1 cellular context compared by ENCODE assay signal in genomic region chr1:905811-906531, GRCh38.
TF ChIP-seq lines count a peak whose summit lies in the region.

No MANE protein-coding gene starts in this region.

TF ChIP-seq in K562, 482 proteins besides CTCF, POLR2A, EP300 and RAD21:
- no peak for TF ChIP-seq FIP1L1 (IDR thresholded peaks at IDR 0.05; ENCODE audit: low read depth, low read length, poor library complexity, severe bottlenecking)
- peak; percentile 86 for TF ChIP-seq NFIC (IDR thresholded peaks at IDR 0.05)
- 0 out of 2 replicates have a peak, but pooled peaks have one; percentile 72 for TF ChIP-seq ZNF282 (CRISPR knock-in tag; IDR thresholded peaks at IDR 0.05)
- no peak for TF ChIP-seq NBN (IDR thresholded peaks at IDR 0.05; ENCODE audit: low read depth)
- TF ChIP-seq, protein P1, sequence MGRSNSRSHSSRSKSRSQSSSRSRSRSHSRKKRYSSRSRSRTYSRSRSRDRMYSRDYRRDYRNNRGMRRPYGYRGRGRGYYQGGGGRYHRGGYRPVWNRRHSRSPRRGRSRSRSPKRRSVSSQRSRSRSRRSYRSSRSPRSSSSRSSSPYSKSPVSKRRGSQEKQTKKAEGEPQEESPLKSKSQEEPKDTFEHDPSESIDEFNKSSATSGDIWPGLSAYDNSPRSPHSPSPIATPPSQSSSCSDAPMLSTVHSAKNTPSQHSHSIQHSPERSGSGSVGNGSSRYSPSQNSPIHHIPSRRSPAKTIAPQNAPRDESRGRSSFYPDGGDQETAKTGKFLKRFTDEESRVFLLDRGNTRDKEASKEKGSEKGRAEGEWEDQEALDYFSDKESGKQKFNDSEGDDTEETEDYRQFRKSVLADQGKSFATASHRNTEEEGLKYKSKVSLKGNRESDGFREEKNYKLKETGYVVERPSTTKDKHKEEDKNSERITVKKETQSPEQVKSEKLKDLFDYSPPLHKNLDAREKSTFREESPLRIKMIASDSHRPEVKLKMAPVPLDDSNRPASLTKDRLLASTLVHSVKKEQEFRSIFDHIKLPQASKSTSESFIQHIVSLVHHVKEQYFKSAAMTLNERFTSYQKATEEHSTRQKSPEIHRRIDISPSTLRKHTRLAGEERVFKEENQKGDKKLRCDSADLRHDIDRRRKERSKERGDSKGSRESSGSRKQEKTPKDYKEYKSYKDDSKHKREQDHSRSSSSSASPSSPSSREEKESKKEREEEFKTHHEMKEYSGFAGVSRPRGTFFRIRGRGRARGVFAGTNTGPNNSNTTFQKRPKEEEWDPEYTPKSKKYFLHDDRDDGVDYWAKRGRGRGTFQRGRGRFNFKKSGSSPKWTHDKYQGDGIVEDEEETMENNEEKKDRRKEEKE (IDR thresholded peaks at IDR 0.05; ENCODE audit: borderline replicate concordance in 1 of 2, control insufficient read depth in 1 of 2, low read depth in 2 of 2, low read length in 1 of 2): no peak
- TF ChIP-seq KAT7 (CRISPR knock-in tag; IDR thresholded peaks at IDR 0.05; ENCODE audit: borderline replicate concordance): 0 out of 2 replicates have a peak, but pooled peaks have one; percentile 57
- no peak for TF ChIP-seq TEAD4 (IDR thresholded peaks at IDR 0.05; ENCODE audit: low read length)
- TF ChIP-seq TEAD4 (CRISPR knock-in tag; IDR thresholded peaks at IDR 0.05; ENCODE audit: borderline replicate concordance): peak; percentile 15; the same call in 1 of the 2 replicates
